14 cellular contexts compared by ENCODE assay signal in the genomic region with DNA sequence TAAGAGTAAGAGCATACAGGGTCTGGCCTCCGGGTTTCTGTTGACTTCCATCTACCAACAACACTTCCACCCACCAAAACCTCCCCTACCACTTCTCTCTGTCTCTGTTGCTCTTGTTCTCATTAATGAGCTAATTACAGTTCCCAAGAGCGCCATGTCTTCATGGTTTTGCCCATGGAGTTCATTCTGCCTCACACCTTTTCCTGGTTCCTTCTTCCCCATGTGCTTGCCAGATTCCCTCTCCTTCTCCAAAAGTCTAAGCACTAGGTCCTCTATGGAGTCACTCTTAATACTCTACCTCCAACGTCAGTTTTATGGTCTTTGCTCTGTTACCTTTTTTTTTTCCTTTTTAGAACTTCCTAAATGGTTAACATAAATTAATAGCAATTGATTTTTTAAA.
A peak's percentile ranks its signal among the peaks of the same experiment; 100 is the strongest.
DNase-seq lines count a peak whose midpoint lies in the region; ATAC-seq and TF ChIP-seq lines count a peak whose summit lies in the region.
"Had no signal": no experiment of that assay in that cellular context is flagged by ENCODE, and none has a peak within 500 bp of the region (broad histone marks: within the 10 kb centered on the region; RNA-seq: fewer than 3 reads in every experiment).

No MANE protein-coding gene starts in this region.

- H3K4me3 Mint-ChIP-seq in MCF 10A (ENCODE audit: unreplicated experiment) (no peak overlapping the region), chondrocyte (ENCODE audit: unreplicated experiment) (no peak overlapping the region)
- H3K4me3 Mint-ChIP-seq: CD4-positive, alpha-beta T cell had no signal

- H3K36me3 Mint-ChIP-seq in MCF 10A (ENCODE audit: insufficient read depth, unreplicated experiment) (peaks cover 5% of the 10 kb centered on the region), chondrocyte (ENCODE audit: low read depth) (peaks cover 2% of the 10 kb centered on the region)

- no peak for TF ChIP-seq EP300 in gastroesophageal sphincter (IDR thresholded peaks at IDR 0.05)

- 59% methylated on average over 3 of the region's 3 CpGs for WGBS in mammary epithelial cell (ENCODE audit: low coverage, missing lambda C conversion rate)
- 77 to 89% methylated on average over 3 of the region's 3 CpGs for WGBS in gastroesophageal sphincter (ENCODE audit: low coverage in 1 of 2), 2 donors

- H3K4me1 Mint-ChIP-seq in MCF 10A (ENCODE audit: insufficient read depth, unreplicated experiment) (peaks cover 5% of the 10 kb centered on the region), chondrocyte (ENCODE audit: low read depth) (peaks cover 9% of the 10 kb centered on the region)

- intact Hi-C loops in MCF 10A (cut with micrococcal nuclease) (no loop called here), mammary epithelial cell (cut with micrococcal nuclease) (no loop called here)

- no peak overlapping the region for H3K9ac ChIP-seq in mammary epithelial cell (ENCODE audit: insufficient read depth, low read length)

- H3K79me2 ChIP-seq in mammary epithelial cell (ENCODE audit: insufficient read depth, low read length), result peaks cover 10% of the 10 kb centered on the region

- no peak for DNase-seq in MCF 10A (ENCODE audit: unreplicated experiment)
- no peak for DNase-seq in mammary epithelial cell
- no peak for DNase-seq in chondrocyte (ENCODE audit: low spot score)
- no peak for DNase-seq in left lobe of liver (ENCODE audit: low spot score)
- DNase-seq in epidermal melanocyte (ENCODE audit: insufficient read length, low spot score), result no peak
- no peak for DNase-seq in NCI-H1417 treated with DMSO at 0.1 percent for 48 hours (lab: John Stamatoyannopoulos, UW)
- DNase-seq: 8988T; BE2C; CD4-positive, alpha-beta T cell had no signal

- no peak overlapping the region for H3K27ac ChIP-seq in mammary epithelial cell (ENCODE audit: insufficient read depth, low read depth, low read length)
- no peak overlapping the region for H3K27ac ChIP-seq in gastroesophageal sphincter
- H3K27ac ChIP-seq: RWPE1, SJCRH30 had no signal

- H3K4me1 ChIP-seq in mammary epithelial cell (ENCODE audit: insufficient read depth, low read length), result no peaks in the 10 kb centered on the region
- no peaks in the 10 kb centered on the region for H3K4me1 ChIP-seq in gastroesophageal sphincter
- H3K4me1 ChIP-seq: BE2C, HAP-1, SJCRH30 had no signal

- ATAC-seq in left lobe of liver (peak; percentile 32), GM18517 (IDR thresholded peaks at IDR 0.05; ENCODE audit: unreplicated experiment) (no peak), gastroesophageal sphincter (no peak)

- POLR2A ChIA-PET in MCF 10A (lab: Yijun Ruan, JAX), result interaction anchor here (0.6 to 0.9 kb wide), 2 partner anchors 43 to 127 kb away, joined by 3 to 4 read pairs; no protein-coding TSS in a partner anchor

- CTCF ChIA-PET in MCF 10A (lab: Yijun Ruan, JAX), result interaction anchor here (0.6 to 8.1 kb wide), 22 partner anchors 9 to 960 kb away, joined by 3 to 213 read pairs (median 6); a partner anchor contains a TSS
- CTCF ChIA-PET in mammary epithelial cell (lab: Charles Lee; ENCODE audit: low non-redundant PET), result interaction anchor here (1.2 to 2.7 kb wide), 2 partner anchors 93 to 126 kb away, joined by 10 to 16 read pairs; a partner anchor contains a TSS

- H3K9me3 ChIP-seq in mammary epithelial cell (replicated peaks; ENCODE audit: insufficient read depth, low read length), result no peaks in the 10 kb centered on the region
- H3K9me3 ChIP-seq in gastroesophageal sphincter, result no peaks in the 10 kb centered on the region
- H3K9me3 ChIP-seq: BE2C, HAP-1, SJCRH30 had no signal

- TF ChIP-seq CTCF in MCF 10A (IDR thresholded peaks at IDR 0.05; ENCODE audit: unreplicated experiment), result no peak
- TF ChIP-seq CTCF in mammary epithelial cell (conservative IDR thresholded peaks at IDR 0.05 in 1 of 2, IDR thresholded peaks at IDR 0.05 in 1 of 2; ENCODE audit: extremely low read depth in 1 of 2, insufficient read depth in 1 of 2, low read depth in 1 of 2, low read length in 2 of 2), result no peak
- TF ChIP-seq CTCF in chondrocyte (IDR thresholded peaks at IDR 0.05), result no peak
- no peak for TF ChIP-seq CTCF in gastroesophageal sphincter (IDR thresholded peaks at IDR 0.05)

- H3K4me3 ChIP-seq in mammary epithelial cell (replicated peaks in 1 of 3; ENCODE audit: insufficient read depth in 1 of 3, low read depth in 2 of 3, low read length in 3 of 3) (no peak overlapping the region), gastroesophageal sphincter (no peak overlapping the region)
- H3K4me3 ChIP-seq: HAP-1, SJCRH30 had no signal

- BruUV-seq in MCF 10A (replicated peaks; lab: Mats Ljungman, UMichigan) (no TSS peak), mammary epithelial cell (replicated peaks; lab: Mats Ljungman, UMichigan) (no TSS peak)

- H4K20me1 ChIP-seq in mammary epithelial cell (ENCODE audit: insufficient read depth, low read length), result no peaks in the 10 kb centered on the region

- H3K27ac Mint-ChIP-seq in MCF 10A (ENCODE audit: low read depth, unreplicated experiment) (peak overlapping the region; percentile 73), chondrocyte (ENCODE audit: unreplicated experiment) (peak overlapping the region; percentile 8)
- H3K27ac Mint-ChIP-seq: CD4-positive, alpha-beta T cell had no signal

- no peak for TF ChIP-seq POLR2A in gastroesophageal sphincter (IDR thresholded peaks at IDR 0.05)

- dilution Hi-C loops in mammary epithelial cell (cut with HindIII; ENCODE audit: low sequenced_read_pairs), result no loop called here

- H3K27me3 Mint-ChIP-seq in MCF 10A (ENCODE audit: insufficient read depth, unreplicated experiment), result no peaks in the 10 kb centered on the region
- no peaks in the 10 kb centered on the region for H3K27me3 Mint-ChIP-seq in chondrocyte (ENCODE audit: low read depth)
- H3K27me3 Mint-ChIP-seq: CD4-positive, alpha-beta T cell had no signal

- H3K27me3 ChIP-seq in mammary epithelial cell (ENCODE audit: insufficient read depth, low read length), result no peaks in the 10 kb centered on the region
- no peaks in the 10 kb centered on the region for H3K27me3 ChIP-seq in gastroesophageal sphincter
- H3K27me3 ChIP-seq: BE2C, SJCRH30 had no signal

- H3K4me2 ChIP-seq in mammary epithelial cell (ENCODE audit: insufficient read depth, low read depth, low read length), result no peak overlapping the region

- no peak overlapping the region for H2AFZ ChIP-seq in mammary epithelial cell (ENCODE audit: low read depth, low read length)

- H3K9me3 Mint-ChIP-seq in MCF 10A (ENCODE audit: unreplicated experiment) (no peaks in the 10 kb centered on the region), chondrocyte (ENCODE audit: low read depth) (peaks cover 6% of the 10 kb centered on the region)
- H3K9me3 Mint-ChIP-seq: CD4-positive, alpha-beta T cell had no signal

- H3K36me3 ChIP-seq in mammary epithelial cell (ENCODE audit: insufficient read depth, low read length) (peaks cover 3% of the 10 kb centered on the region), gastroesophageal sphincter (peaks cover 0 to 6% of the 10 kb centered on the region in 2 donors)
- H3K36me3 ChIP-seq: BE2C, HAP-1, SJCRH30 had no signal

- in situ Hi-C loops in mammary epithelial cell (cut with MboI; ENCODE audit: low sequenced_read_pairs in 2 of 2), result loop anchor here in 1 of 2 donors (5.0 to 10.0 kb wide), 3 partner anchors 91 to 211 kb away; a partner anchor contains a TSS
